In genomic region chr19:1009043-1009975, GRCh38 we compare ENCODE assay signal across 18 cellular contexts. TPM values are rescaled to one million over a fixed set of nuclear protein-coding genes. Genes with fewer than 3 reads are reported as not detected.
DNase-seq lines count a peak whose midpoint lies in the region; ATAC-seq and TF ChIP-seq lines count a peak whose summit lies in the region.
"Had no signal": no experiment of that assay in that cellular context is flagged by ENCODE, and none has a peak within 500 bp of the region (broad histone marks: within the 10 kb centered on the region; RNA-seq: fewer than 3 reads in every experiment).

No MANE protein-coding gene starts in this region.

- no peak for TF ChIP-seq CTCF in Panc1 (IDR thresholded peaks at IDR 0.05)
- TF ChIP-seq CTCF in transverse colon (IDR thresholded peaks at IDR 0.05): no peak

- H3K36me3 ChIP-seq in Panc1 (ENCODE audit: control insufficient read depth, insufficient read depth, low read length) (no peaks in the 10 kb centered on the region), transverse colon (peaks cover 0 to 30% (median 15%) of the 10 kb centered on the region in 4 donors)

- DNase-seq in Panc1 (ENCODE audit: low read depth, low spot score) (no peak), left cardiac atrium (peak; percentile 65), transverse colon (peak; percentile 32), EL (no peak)
- DNase-seq: CD8-positive, alpha-beta memory T cell; foreskin melanocyte; Kasumi-1; NCI-H187 treated with DMSO at 0.1 percent for 48 hours; NCI-H774; WERI-Rb-1 had no signal

- no peaks in the 10 kb centered on the region; the same call in 1 of the 2 replicates for H3K4me1 ChIP-seq in Panc1 (ENCODE audit: control insufficient read depth, insufficient read depth, low read length)
- H3K4me1 ChIP-seq in transverse colon: no peaks in the 10 kb centered on the region

- H3K27ac Mint-ChIP-seq in stimulated activated memory B cell treated with anti-CD40 and anti-IgM and Interleukin-4, amounts not matched to agents 10 μg/mL and 1 μg/mL and 100 μg/mL, for 72 hours: no peak overlapping the region

- ATAC-seq in Panc1: peak; percentile 15
- ATAC-seq in left cardiac atrium: peak; percentile 50 to 75
- no peak for ATAC-seq in stimulated activated memory B cell treated with anti-CD40 and anti-IgM and Interleukin-4, amounts not matched to agents 10 μg/mL and 1 μg/mL and 100 μg/mL, for 72 hours
- ATAC-seq in HG03520 (IDR thresholded peaks at IDR 0.05; ENCODE audit: unreplicated experiment): no peak

- CTCF ChIA-PET in Panc1 (lab: Charles Lee): interaction anchor here (0.6 kb wide), 1 partner anchor 39 kb away, joined by 3 read pairs; no protein-coding TSS in a partner anchor

- BruUV-seq in Panc1 (replicated peaks; lab: Mats Ljungman, UMichigan): TSS peak; percentile 98

- POLR2A ChIA-PET in Panc1 (lab: Charles Lee): no interaction called here

- H3K4me3 Mint-ChIP-seq in stimulated activated memory B cell treated with anti-CD40 and anti-IgM and Interleukin-4, amounts not matched to agents 10 μg/mL and 1 μg/mL and 100 μg/mL, for 72 hours: no peak overlapping the region
- H3K4me3 Mint-ChIP-seq: CD8-positive, alpha-beta memory T cell; neural crest cell had no signal

- peaks cover 27% of the 10 kb centered on the region for H3K36me3 Mint-ChIP-seq in stimulated activated memory B cell treated with anti-CD40 and anti-IgM and Interleukin-4, amounts not matched to agents 10 μg/mL and 1 μg/mL and 100 μg/mL, for 72 hours

- no peaks in the 10 kb centered on the region for H3K9me3 Mint-ChIP-seq in stimulated activated memory B cell treated with anti-CD40 and anti-IgM and Interleukin-4, amounts not matched to agents 10 μg/mL and 1 μg/mL and 100 μg/mL, for 72 hours
- H3K9me3 Mint-ChIP-seq: CD8-positive, alpha-beta memory T cell; neural crest cell had no signal

- TF ChIP-seq EP300 in transverse colon (IDR thresholded peaks at IDR 0.05; ENCODE audit: low read depth): no peak

- H3K9me3 ChIP-seq in Panc1 (ENCODE audit: control insufficient read depth, insufficient read depth, low read depth, low read length) (no peaks in the 10 kb centered on the region), transverse colon (no peaks in the 10 kb centered on the region)

- H3K27me3 ChIP-seq in Panc1 (ENCODE audit: control insufficient read depth, insufficient read depth, low read length) (no peaks in the 10 kb centered on the region), transverse colon (no peaks in the 10 kb centered on the region)

- no peaks in the 10 kb centered on the region for H3K27me3 Mint-ChIP-seq in stimulated activated memory B cell treated with anti-CD40 and anti-IgM and Interleukin-4, amounts not matched to agents 10 μg/mL and 1 μg/mL and 100 μg/mL, for 72 hours

- peaks cover 16% of the 10 kb centered on the region for H3K4me1 Mint-ChIP-seq in stimulated activated memory B cell treated with anti-CD40 and anti-IgM and Interleukin-4, amounts not matched to agents 10 μg/mL and 1 μg/mL and 100 μg/mL, for 72 hours
- H3K4me1 Mint-ChIP-seq: neural crest cell had no signal

- H3K4me3 ChIP-seq in Panc1 (ENCODE audit: low read depth in 2 of 2, low read length in 2 of 2) (no peak overlapping the region), transverse colon (no peak overlapping the region)
- H3K4me3 ChIP-seq: coronary artery, skin epidermis had no signal

- H3K27ac ChIP-seq in Panc1 (ENCODE audit: low read length) (no peak overlapping the region), transverse colon (peak overlapping the region; percentile 42 to 70 (median 56))
- H3K27ac ChIP-seq: skin epidermis, WERI-Rb-1 had no signal

- intact Hi-C loops in Panc1 (cut with micrococcal nuclease; ENCODE audit: unreplicated experiment): no loop called here
- intact Hi-C loops in left cardiac atrium (cut with DNase I): no loop called here
- intact Hi-C loops in transverse colon (cut with DNase I; ENCODE audit: low total_unique reads): no loop called here

- 77% methylated on average over 71 of the region's 90 CpGs; no CpG with 5 or more reads in 1 of the 2 donors for WGBS in transverse colon (ENCODE audit: low coverage in 1 of 2), 2 donors

- TF ChIP-seq POLR2A in transverse colon (IDR thresholded peaks at IDR 0.05): no peak

- in situ Hi-C loops in Panc1 (cut with HindIII; ENCODE audit: low pct_unique_long_range_greater_than_20kb, low sequenced_read_pairs) (no loop called here), transverse colon (cut with MboI; ENCODE audit: low pct_ligation_motif_present in 1 of 4, low pct_unique_long_range_greater_than_20kb in 1 of 4, low sequenced_read_pairs in 3 of 4) (no loop called here)

RNA-seq across cellular contexts. Expression of gene GRIN3B, which starts 9.1 kb away (rescaled TPM):
- total RNA-seq in Panc1 (2021; ENCODE audit: unreplicated experiment): 4.6 TPM
- polyA plus RNA-seq in Panc1 (2012; ENCODE audit: insufficient read length): 14.8 TPM
- under 1 TPM in 1 of 2 donors, not detected in 1; 0.06 TPM for total RNA-seq in left cardiac atrium
- 1 to 10 TPM in 1 of 4 donors, not detected in 3; 1.6 TPM for total RNA-seq in transverse colon
- total RNA-seq: CD8-positive, alpha-beta memory T cell had no signal
- polyA plus RNA-seq: CD8-positive, alpha-beta memory T cell had no signal

RNA-seq across cellular contexts. Expression of gene TMEM259, which starts 11.6 kb away (rescaled TPM):
- total RNA-seq in Panc1 (2021; ENCODE audit: unreplicated experiment): 193 TPM
- polyA plus RNA-seq in Panc1 (2012; ENCODE audit: insufficient read length): 263 TPM
- 100 to 1,000 TPM; 110 to 144 TPM for total RNA-seq in left cardiac atrium
- total RNA-seq in transverse colon: 100 to 1,000 TPM; 226 to 676 (median 303) TPM

RNA-seq across cellular contexts. Expression of gene RNU6-2, which starts 12.0 kb away (rescaled TPM):
- not detected for total RNA-seq in Panc1 (2021; ENCODE audit: unreplicated experiment)
- polyA plus RNA-seq in Panc1 (2012; ENCODE audit: insufficient read length): not detected
- total RNA-seq in left cardiac atrium: not detected
- not detected for total RNA-seq in transverse colon
- total RNA-seq: CD8-positive, alpha-beta memory T cell; kidney epithelial cell; neural crest cell had no signal
- polyA plus RNA-seq: adipose tissue; CD8-positive, alpha-beta memory T cell; thymus had no signal

RNA-seq across cellular contexts. Expression of gene CNN2, which starts 17.1 kb away (rescaled TPM):
- 203 TPM for total RNA-seq in Panc1 (2021; ENCODE audit: unreplicated experiment)
- 201 TPM for polyA plus RNA-seq in Panc1 (2012; ENCODE audit: insufficient read length)
- total RNA-seq in left cardiac atrium: 10 to 100 TPM; 74.4 to 83.8 TPM
- 10 to 100 TPM; 39.2 to 57.6 (median 48.2) TPM for total RNA-seq in transverse colon

RNA-seq across cellular contexts. Expression of gene WDR18, which starts 25.2 kb away (rescaled TPM):
- total RNA-seq in Panc1 (2021; ENCODE audit: unreplicated experiment) (44.0 TPM), left cardiac atrium (10 to 100 TPM; 16.2 to 17.2 TPM), transverse colon (10 to 100 TPM; 23.1 to 47.4 (median 39.0) TPM)
- polyA plus RNA-seq in Panc1 (2012; ENCODE audit: insufficient read length): 79.2 TPM

Comparison
In these comparisons a context has a peak if more than half of its experiments do, and no peak if none do; other contexts are left out.
1. ATAC-seq: peak in Panc1 (single experiment) and left cardiac atrium (2 of 2); none in stimulated activated memory B cell treated with anti-CD40 and anti-IgM and Interleukin-4, amounts not matched to agents 10 μg/mL and 1 μg/mL and 100 μg/mL, for 72 hours (single experiment) and HG03520 (single experiment).
2. DNase-seq: peak in left cardiac atrium (single experiment) and transverse colon (single experiment); none in Panc1 (single experiment) and EL (single experiment).